In the genomic region with DNA sequence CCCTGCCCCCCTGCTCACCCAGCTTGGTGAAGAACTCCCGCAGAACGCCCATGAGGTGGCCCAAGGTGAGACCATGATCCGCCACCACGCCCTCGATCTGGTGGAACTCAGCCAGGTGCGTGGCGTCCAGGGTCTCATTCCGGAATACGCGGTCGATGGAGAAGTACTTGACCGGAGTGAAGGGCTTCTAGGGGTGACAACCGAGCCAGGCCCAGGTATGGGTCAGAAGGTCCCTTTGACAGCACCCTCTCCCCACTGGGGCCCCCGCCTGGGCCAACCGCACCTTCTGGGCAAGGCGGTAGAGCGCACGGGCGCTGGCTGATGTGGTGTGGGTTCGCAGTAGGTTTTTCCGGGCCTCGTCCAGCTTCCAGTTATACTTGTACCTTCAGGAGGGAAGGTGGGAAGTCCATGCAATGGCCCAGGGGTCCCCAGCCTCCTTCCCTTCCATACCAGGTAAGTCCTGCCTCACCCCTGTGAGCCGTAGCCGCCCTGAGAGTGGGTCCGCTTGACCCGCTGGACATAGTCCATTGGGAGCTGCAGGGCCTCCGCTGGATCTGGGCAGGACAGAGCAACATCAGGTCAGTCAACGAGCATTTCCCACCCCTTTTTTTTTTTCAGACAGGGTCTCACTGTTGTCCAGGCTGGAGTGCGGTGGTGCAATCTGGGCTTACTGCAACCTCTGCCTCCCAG, we compare ENCODE assay signal across 1 cellular context.
TF ChIP-seq lines count a peak whose summit lies in the region.

No MANE protein-coding gene starts in this region.

TF ChIP-seq in HepG2, 621 proteins besides CTCF, POLR2A, EP300 and RAD21:
- TF ChIP-seq AGO2 (optimal IDR thresholded peaks at IDR 0.05; ENCODE audit: low read depth, low read length) (peak; percentile 49), RBFOX2 (IDR thresholded peaks at IDR 0.05; ENCODE audit: low read depth, low read length) (0 out of 2 replicates have a peak, but pooled peaks have one; percentile 26), ZSCAN20 (CRISPR knock-in tag; IDR thresholded peaks at IDR 0.05; ENCODE audit: borderline replicate concordance) (no peak), GLMP (CRISPR knock-in tag; IDR thresholded peaks at IDR 0.05; ENCODE audit: borderline replicate concordance) (no peak), ZBTB38 (CRISPR knock-in tag; IDR thresholded peaks at IDR 0.05) (no peak)
- TF ChIP-seq, protein P1, sequence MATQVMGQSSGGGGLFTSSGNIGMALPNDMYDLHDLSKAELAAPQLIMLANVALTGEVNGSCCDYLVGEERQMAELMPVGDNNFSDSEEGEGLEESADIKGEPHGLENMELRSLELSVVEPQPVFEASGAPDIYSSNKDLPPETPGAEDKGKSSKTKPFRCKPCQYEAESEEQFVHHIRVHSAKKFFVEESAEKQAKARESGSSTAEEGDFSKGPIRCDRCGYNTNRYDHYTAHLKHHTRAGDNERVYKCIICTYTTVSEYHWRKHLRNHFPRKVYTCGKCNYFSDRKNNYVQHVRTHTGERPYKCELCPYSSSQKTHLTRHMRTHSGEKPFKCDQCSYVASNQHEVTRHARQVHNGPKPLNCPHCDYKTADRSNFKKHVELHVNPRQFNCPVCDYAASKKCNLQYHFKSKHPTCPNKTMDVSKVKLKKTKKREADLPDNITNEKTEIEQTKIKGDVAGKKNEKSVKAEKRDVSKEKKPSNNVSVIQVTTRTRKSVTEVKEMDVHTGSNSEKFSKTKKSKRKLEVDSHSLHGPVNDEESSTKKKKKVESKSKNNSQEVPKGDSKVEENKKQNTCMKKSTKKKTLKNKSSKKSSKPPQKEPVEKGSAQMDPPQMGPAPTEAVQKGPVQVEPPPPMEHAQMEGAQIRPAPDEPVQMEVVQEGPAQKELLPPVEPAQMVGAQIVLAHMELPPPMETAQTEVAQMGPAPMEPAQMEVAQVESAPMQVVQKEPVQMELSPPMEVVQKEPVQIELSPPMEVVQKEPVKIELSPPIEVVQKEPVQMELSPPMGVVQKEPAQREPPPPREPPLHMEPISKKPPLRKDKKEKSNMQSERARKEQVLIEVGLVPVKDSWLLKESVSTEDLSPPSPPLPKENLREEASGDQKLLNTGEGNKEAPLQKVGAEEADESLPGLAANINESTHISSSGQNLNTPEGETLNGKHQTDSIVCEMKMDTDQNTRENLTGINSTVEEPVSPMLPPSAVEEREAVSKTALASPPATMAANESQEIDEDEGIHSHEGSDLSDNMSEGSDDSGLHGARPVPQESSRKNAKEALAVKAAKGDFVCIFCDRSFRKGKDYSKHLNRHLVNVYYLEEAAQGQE (IDR thresholded peaks at IDR 0.05; ENCODE audit: borderline replicate concordance in 1 of 2, low read depth in 1 of 2, low read length in 2 of 2): no peak
